In the genomic region with DNA sequence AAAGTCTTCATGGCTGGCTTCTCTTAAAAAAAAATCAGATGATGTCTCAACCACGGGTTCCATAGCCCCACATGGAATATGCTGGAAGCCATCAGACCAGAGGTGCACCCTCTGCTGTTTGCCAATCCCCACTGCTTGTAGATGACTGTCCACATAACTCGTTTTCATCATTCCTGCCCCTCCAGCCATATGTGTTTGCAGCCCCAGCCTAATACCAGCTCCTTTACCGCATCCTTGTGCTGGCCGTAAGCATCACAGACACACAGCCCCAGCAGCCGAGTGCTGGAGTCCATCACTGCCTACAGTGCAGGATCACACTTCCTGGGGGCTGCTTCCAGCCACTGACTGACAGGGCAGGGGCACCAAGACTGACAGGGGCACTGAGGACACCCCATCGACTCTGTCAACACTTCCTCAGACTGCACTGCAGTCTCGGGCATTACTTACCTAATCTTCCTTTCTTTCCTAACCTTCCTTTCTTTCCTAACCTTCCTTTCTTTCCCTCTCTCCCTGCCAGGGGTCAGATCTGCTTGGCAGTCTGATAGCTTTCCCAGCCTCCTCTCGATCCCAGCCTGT, we compare ENCODE assay signal across 20 cellular contexts. TPM values are rescaled to one million over a fixed set of nuclear protein-coding genes. Genes with fewer than 3 reads are reported as not detected.
DNase-seq lines count a peak whose midpoint lies in the region; ATAC-seq and TF ChIP-seq lines count a peak whose summit lies in the region.
"Had no signal": no experiment of that assay in that cellular context is flagged by ENCODE, and none has a peak within 500 bp of the region (broad histone marks: within the 10 kb centered on the region; RNA-seq: fewer than 3 reads in every experiment).

No MANE protein-coding gene starts in this region.

- H3K27me3 ChIP-seq in right atrium auricular region (no peaks in the 10 kb centered on the region), esophagus muscularis mucosa (peaks cover 0 to 4% (median 0%) of the 10 kb centered on the region in 4 donors), uterus (no peaks in the 10 kb centered on the region)

- H3K36me3 ChIP-seq in right atrium auricular region, result no peaks in the 10 kb centered on the region
- no peaks in the 10 kb centered on the region for H3K36me3 ChIP-seq in esophagus muscularis mucosa
- no peaks in the 10 kb centered on the region for H3K36me3 ChIP-seq in uterus
- H3K36me3 ChIP-seq: tibial artery had no signal

- no peak for TF ChIP-seq EP300 in esophagus muscularis mucosa (IDR thresholded peaks at IDR 0.05)

- no peak overlapping the region for H3K27ac ChIP-seq in right atrium auricular region
- peak overlapping the region; percentile 16 to 72 (median 33) for H3K27ac ChIP-seq in esophagus muscularis mucosa (replicated peaks in 1 of 4)
- H3K27ac ChIP-seq in uterus, result peak overlapping the region; percentile 70 to 77
- H3K27ac ChIP-seq: tibial artery had no signal

- no peaks in the 10 kb centered on the region for H3K9me3 ChIP-seq in right atrium auricular region
- peaks cover 0 to under 1% (median under 1%) of the 10 kb centered on the region in 4 donors for H3K9me3 ChIP-seq in esophagus muscularis mucosa
- no peaks in the 10 kb centered on the region for H3K9me3 ChIP-seq in uterus
- H3K9me3 ChIP-seq: tibial artery had no signal

- CTCF ChIA-PET in HEK293T (lab: Yijun Ruan, JAX), result interaction anchor here (0.9 to 1.0 kb wide), 2 partner anchors 10 kb away, joined by 3 read pairs; no protein-coding TSS in a partner anchor

- 47% methylated on average over 8 of the region's 8 CpGs for WGBS in esophagus muscularis mucosa

- H3K4me1 ChIP-seq in right atrium auricular region (peaks cover 0 to 9% of the 10 kb centered on the region in 2 donors), esophagus muscularis mucosa (peaks cover 0 to 17% (median 12%) of the 10 kb centered on the region in 4 donors), uterus (no peaks in the 10 kb centered on the region)
- H3K4me1 ChIP-seq: tibial artery had no signal

- TF ChIP-seq CTCF in right atrium auricular region (IDR thresholded peaks at IDR 0.05), result no peak
- TF ChIP-seq CTCF in esophagus muscularis mucosa (IDR thresholded peaks at IDR 0.05), result no peak
- TF ChIP-seq CTCF in omental fat pad (IDR thresholded peaks at IDR 0.05), result no peak
- no peak for TF ChIP-seq CTCF in uterus (IDR thresholded peaks at IDR 0.05)

- POLR2A ChIA-PET in HEK293T (lab: Yijun Ruan, JAX), result no interaction called here

- H3K4me3 ChIP-seq in right atrium auricular region, result no peak overlapping the region
- H3K4me3 ChIP-seq in esophagus muscularis mucosa, result no peak overlapping the region
- no peak overlapping the region for H3K4me3 ChIP-seq in uterus
- H3K4me3 ChIP-seq: coronary artery, tibial artery had no signal

- intact Hi-C loops in Right ventricle myocardium superior (cut with DNase I) (loop anchor here (10.0 kb wide), 1 partner anchor 165 kb away; no protein-coding TSS in a partner anchor), esophagus muscularis mucosa (cut with DNase I) (no loop called here), uterus (cut with DNase I; ENCODE audit: low total_unique reads) (no loop called here)

- TF ChIP-seq POLR2A in esophagus muscularis mucosa (IDR thresholded peaks at IDR 0.05; ENCODE audit: low read depth) (no peak), uterus (IDR thresholded peaks at IDR 0.05) (no peak)

- no peak for DNase-seq in Right ventricle myocardium superior
- no peak for DNase-seq in right atrium auricular region (ENCODE audit: low spot score)
- DNase-seq in esophagus muscularis mucosa (ENCODE audit: extremely low spot score), result no peak
- no peak for DNase-seq in omental fat pad (ENCODE audit: low spot score)
- peak; percentile 50 to 69 for DNase-seq in uterus
- no peak for DNase-seq in HEK293T (ENCODE audit: extremely low spot score)
- no peak for DNase-seq in NK-92 treated with Interleukin-12 subunit alpha and Interleukin-12 subunit beta, amount 100 ng/mL, for 24 hours (lab: John Stamatoyannopoulos, UW)
- DNase-seq in NCI-H2081 treated with DMSO at 0.1 percent for 48 hours (lab: John Stamatoyannopoulos, UW), result no peak
- DNase-seq: activated CD4-positive, alpha-beta memory T cell treated with anti-CD3 and anti-CD28 coated beads for 36 hours; activated naive CD4-positive, alpha-beta T cell treated with anti-CD3 and anti-CD28 coated beads, Interleukin-2, amount 50 U/mL, for 16 hours; activated T-cell treated with anti-CD3 and anti-CD28 coated beads, Interleukin-2, amount 50 U/mL, for 1 hour; CD4-positive, alpha-beta memory T cell; MM.1S; NCI-H1694 treated with DMSO at 0.1 percent for 48 hours; stimulated activated CD4-positive, alpha-beta T cell treated with anti-CD3 and anti-CD28 coated beads, Interleukin-12 subunit alpha, Interleukin-12 subunit beta, amount 100 ng/mL, for 4 hours; tibial artery had no signal

- ATAC-seq in Right ventricle myocardium superior (ENCODE audit: poor library complexity), result peak; percentile 28
- ATAC-seq in omental fat pad (ENCODE audit: low FRiP score), result peak; percentile 31
- ATAC-seq: WTC11 had no signal

TF ChIP-seq in HEK293T, 16 proteins besides CTCF, POLR2A, EP300 and RAD21:
- no peak for TF ChIP-seq ARNT (IDR thresholded peaks at IDR 0.05)
- TF ChIP-seq FOXK2 (IDR thresholded peaks at IDR 0.05), result no peak
- TF ChIP-seq ZNF384 (IDR thresholded peaks at IDR 0.05), result no peak
- TF ChIP-seq TARDBP (IDR thresholded peaks at IDR 0.05), result no peak
- TF ChIP-seq SP1 (IDR thresholded peaks at IDR 0.05), result no peak
- TF ChIP-seq BHLHE40 (IDR thresholded peaks at IDR 0.05; ENCODE audit: borderline replicate concordance), result no peak

RNA-seq across cellular contexts. Expression of gene RCVRN, which starts 5.0 kb away (rescaled TPM):
- total RNA-seq in Right ventricle myocardium superior (not detected), right atrium auricular region (under 1 TPM; 0.24 to 0.37 TPM), esophagus muscularis mucosa (under 1 TPM in 1 of 4 donors, not detected in 3; 0.52 TPM), omental fat pad (under 1 TPM; 0.24 to 0.65 (median 0.60) TPM), uterus (under 1 TPM in 1 of 4 donors, not detected in 3; 0.88 TPM)
- total RNA-seq: activated CD4-positive, alpha-beta memory T cell treated with anti-CD3 and anti-CD28 coated beads for 36 hours; CD4-positive, alpha-beta memory T cell; endothelial cell of umbilical vein; myocyte; WTC11 had no signal

Comparison
In these comparisons a context has a peak if more than half of its experiments do, and no peak if none do; other contexts are left out.
1. DNase-seq: peak in uterus (2 of 2); none in Right ventricle myocardium superior (single experiment), right atrium auricular region (single experiment), esophagus muscularis mucosa (single experiment), omental fat pad (single experiment), HEK293T (single experiment), NK-92 treated with Interleukin-12 subunit alpha and Interleukin-12 subunit beta, amount 100 ng/mL, for 24 hours (single experiment) and NCI-H2081 treated with DMSO at 0.1 percent for 48 hours (single experiment).
2. H3K27ac ChIP-seq: peak in esophagus muscularis mucosa (4 of 4) and uterus (2 of 2); none in right atrium auricular region (0 of 2).